Comparison of ENCODE assay signal across 2 cellular contexts in the genomic region with DNA sequence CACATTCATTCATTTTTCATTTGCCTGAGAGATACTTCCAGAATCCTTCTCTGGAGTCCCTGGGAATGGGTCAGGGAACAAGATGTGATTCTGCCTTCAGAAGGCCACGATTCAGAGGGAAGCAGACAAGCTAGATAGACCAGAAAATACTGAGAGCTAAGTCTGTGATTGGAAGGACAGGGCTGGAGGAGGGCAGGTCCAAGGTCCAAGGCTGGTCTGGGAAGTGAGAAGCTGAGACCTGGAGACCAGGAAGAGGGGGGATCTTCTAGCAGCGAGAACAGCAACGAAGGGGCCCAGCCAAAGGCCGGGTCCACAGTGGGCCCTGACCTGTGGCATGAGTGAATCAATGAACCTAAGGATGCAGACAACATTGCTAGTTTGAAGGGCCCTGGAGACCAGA.
A peak's percentile ranks its signal among the peaks of the same experiment; 100 is the strongest.
TF ChIP-seq lines count a peak whose summit lies in the region.

No MANE protein-coding gene starts in this region.

TF ChIP-seq in HCT116, 20 proteins besides CTCF, POLR2A, EP300 and RAD21:
- TF ChIP-seq, protein P1, sequence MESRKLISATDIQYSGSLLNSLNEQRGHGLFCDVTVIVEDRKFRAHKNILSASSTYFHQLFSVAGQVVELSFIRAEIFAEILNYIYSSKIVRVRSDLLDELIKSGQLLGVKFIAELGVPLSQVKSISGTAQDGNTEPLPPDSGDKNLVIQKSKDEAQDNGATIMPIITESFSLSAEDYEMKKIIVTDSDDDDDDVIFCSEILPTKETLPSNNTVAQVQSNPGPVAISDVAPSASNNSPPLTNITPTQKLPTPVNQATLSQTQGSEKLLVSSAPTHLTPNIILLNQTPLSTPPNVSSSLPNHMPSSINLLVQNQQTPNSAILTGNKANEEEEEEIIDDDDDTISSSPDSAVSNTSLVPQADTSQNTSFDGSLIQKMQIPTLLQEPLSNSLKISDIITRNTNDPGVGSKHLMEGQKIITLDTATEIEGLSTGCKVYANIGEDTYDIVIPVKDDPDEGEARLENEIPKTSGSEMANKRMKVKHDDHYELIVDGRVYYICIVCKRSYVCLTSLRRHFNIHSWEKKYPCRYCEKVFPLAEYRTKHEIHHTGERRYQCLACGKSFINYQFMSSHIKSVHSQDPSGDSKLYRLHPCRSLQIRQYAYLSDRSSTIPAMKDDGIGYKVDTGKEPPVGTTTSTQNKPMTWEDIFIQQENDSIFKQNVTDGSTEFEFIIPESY (IDR thresholded peaks at IDR 0.05; ENCODE audit: extremely low read depth, insufficient replicate concordance, low read length) = no peak
- TF ChIP-seq SIN3A (IDR thresholded peaks at IDR 0.05; ENCODE audit: low read depth) = no peak
- no peak for TF ChIP-seq SRF (IDR thresholded peaks at IDR 0.05; ENCODE audit: low read depth)
- no peak for TF ChIP-seq SP1 (IDR thresholded peaks at IDR 0.05; ENCODE audit: low read depth)
- no peak for TF ChIP-seq CEBPB (IDR thresholded peaks at IDR 0.05; ENCODE audit: low read depth)
- no peak for TF ChIP-seq POLR2AphosphoS5 (IDR thresholded peaks at IDR 0.05; ENCODE audit: low read depth, low read length)
- TF ChIP-seq EZH2 (IDR thresholded peaks at IDR 0.05) = no peak
- TF ChIP-seq FOSL1 (IDR thresholded peaks at IDR 0.05; ENCODE audit: low read depth) = no peak
- no peak for TF ChIP-seq ZNF274 (IDR thresholded peaks at IDR 0.05; ENCODE audit: low read depth, low read length)
- TF ChIP-seq, protein P2, sequence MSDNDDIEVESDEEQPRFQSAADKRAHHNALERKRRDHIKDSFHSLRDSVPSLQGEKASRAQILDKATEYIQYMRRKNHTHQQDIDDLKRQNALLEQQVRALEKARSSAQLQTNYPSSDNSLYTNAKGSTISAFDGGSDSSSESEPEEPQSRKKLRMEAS (IDR thresholded peaks at IDR 0.05) = no peak
- no peak for TF ChIP-seq EGR1 (IDR thresholded peaks at IDR 0.05; ENCODE audit: low read depth)
TF ChIP-seq in HCT116: peak in this region for 0.

TF ChIP-seq in K562, 482 proteins besides CTCF, POLR2A, EP300 and RAD21:
- TF ChIP-seq NR2C2 (CRISPR knock-in tag; IDR thresholded peaks at IDR 0.05) (no peak), NR2C2 (tag; IDR thresholded peaks at IDR 0.05) (no peak), ZNF24 (IDR thresholded peaks at IDR 0.05) (no peak), SP1 (CRISPR knock-in tag; IDR thresholded peaks at IDR 0.05) (0 out of 2 replicates have a peak, but pooled peaks have one; percentile 5), MAZ (CRISPR knock-in tag; conservative IDR thresholded peaks at IDR 0.05 in 1 of 2, IDR thresholded peaks at IDR 0.05 in 1 of 2) (0 out of 4 replicates have a peak, but pooled peaks of 1 of the 2 experiments have one; percentile 8), ZNF695 (CRISPR knock-in tag; IDR thresholded peaks at IDR 0.05) (no peak), BRD9 (IDR thresholded peaks at IDR 0.05; ENCODE audit: low read depth, partially characterized antibody) (no peak), BHLHE40 (IDR thresholded peaks at IDR 0.05; ENCODE audit: low read length) (no peak), SNIP1 (IDR thresholded peaks at IDR 0.05; ENCODE audit: low read depth) (no peak), MED1 (CRISPR knock-in tag; IDR thresholded peaks at IDR 0.05; ENCODE audit: borderline replicate concordance) (no peak), PHF20 (IDR thresholded peaks at IDR 0.05; ENCODE audit: partially characterized antibody) (no peak), STAT5A (IDR thresholded peaks at IDR 0.05; ENCODE audit: borderline replicate concordance, low read length) (no peak), ATF7 (IDR thresholded peaks at IDR 0.05) (no peak)
- TF ChIP-seq, protein P3, sequence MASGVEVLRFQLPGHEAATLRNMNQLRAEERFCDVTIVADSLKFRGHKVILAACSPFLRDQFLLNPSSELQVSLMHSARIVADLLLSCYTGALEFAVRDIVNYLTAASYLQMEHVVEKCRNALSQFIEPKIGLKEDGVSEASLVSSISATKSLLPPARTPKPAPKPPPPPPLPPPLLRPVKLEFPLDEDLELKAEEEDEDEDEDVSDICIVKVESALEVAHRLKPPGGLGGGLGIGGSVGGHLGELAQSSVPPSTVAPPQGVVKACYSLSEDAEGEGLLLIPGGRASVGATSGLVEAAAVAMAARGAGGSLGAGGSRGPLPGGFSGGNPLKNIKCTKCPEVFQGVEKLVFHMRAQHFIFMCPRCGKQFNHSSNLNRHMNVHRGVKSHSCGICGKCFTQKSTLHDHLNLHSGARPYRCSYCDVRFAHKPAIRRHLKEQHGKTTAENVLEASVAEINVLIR (CRISPR knock-in tag; IDR thresholded peaks at IDR 0.05) = no peak
- TF ChIP-seq, protein P4, sequence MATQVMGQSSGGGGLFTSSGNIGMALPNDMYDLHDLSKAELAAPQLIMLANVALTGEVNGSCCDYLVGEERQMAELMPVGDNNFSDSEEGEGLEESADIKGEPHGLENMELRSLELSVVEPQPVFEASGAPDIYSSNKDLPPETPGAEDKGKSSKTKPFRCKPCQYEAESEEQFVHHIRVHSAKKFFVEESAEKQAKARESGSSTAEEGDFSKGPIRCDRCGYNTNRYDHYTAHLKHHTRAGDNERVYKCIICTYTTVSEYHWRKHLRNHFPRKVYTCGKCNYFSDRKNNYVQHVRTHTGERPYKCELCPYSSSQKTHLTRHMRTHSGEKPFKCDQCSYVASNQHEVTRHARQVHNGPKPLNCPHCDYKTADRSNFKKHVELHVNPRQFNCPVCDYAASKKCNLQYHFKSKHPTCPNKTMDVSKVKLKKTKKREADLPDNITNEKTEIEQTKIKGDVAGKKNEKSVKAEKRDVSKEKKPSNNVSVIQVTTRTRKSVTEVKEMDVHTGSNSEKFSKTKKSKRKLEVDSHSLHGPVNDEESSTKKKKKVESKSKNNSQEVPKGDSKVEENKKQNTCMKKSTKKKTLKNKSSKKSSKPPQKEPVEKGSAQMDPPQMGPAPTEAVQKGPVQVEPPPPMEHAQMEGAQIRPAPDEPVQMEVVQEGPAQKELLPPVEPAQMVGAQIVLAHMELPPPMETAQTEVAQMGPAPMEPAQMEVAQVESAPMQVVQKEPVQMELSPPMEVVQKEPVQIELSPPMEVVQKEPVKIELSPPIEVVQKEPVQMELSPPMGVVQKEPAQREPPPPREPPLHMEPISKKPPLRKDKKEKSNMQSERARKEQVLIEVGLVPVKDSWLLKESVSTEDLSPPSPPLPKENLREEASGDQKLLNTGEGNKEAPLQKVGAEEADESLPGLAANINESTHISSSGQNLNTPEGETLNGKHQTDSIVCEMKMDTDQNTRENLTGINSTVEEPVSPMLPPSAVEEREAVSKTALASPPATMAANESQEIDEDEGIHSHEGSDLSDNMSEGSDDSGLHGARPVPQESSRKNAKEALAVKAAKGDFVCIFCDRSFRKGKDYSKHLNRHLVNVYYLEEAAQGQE (CRISPR knock-in tag; IDR thresholded peaks at IDR 0.05; ENCODE audit: low read depth) = no peak
- TF ChIP-seq, protein P5, sequence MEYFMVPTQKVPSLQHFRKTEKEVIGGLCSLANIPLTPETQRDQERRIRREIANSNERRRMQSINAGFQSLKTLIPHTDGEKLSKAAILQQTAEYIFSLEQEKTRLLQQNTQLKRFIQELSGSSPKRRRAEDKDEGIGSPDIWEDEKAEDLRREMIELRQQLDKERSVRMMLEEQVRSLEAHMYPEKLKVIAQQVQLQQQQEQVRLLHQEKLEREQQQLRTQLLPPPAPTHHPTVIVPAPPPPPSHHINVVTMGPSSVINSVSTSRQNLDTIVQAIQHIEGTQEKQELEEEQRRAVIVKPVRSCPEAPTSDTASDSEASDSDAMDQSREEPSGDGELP (CRISPR knock-in tag; IDR thresholded peaks at IDR 0.05; ENCODE audit: borderline replicate concordance) = no peak
- TF ChIP-seq, protein P6, sequence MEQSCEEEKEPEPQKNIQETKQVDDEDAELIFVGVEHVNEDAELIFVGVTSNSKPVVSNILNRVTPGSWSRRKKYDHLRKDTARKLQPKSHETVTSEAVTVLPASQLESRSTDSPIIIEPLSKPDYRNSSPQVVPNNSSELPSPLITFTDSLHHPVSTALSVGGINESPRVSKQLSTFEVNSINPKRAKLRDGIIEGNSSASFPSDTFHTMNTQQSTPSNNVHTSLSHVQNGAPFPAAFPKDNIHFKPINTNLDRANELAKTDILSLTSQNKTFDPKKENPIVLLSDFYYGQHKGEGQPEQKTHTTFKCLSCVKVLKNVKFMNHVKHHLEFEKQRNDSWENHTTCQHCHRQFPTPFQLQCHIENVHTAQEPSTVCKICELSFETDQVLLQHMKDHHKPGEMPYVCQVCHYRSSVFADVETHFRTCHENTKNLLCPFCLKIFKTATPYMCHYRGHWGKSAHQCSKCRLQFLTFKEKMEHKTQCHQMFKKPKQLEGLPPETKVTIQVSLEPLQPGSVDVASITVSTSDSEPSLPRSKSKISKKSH (CRISPR knock-in tag; IDR thresholded peaks at IDR 0.05) = no peak
- TF ChIP-seq, protein P7, sequence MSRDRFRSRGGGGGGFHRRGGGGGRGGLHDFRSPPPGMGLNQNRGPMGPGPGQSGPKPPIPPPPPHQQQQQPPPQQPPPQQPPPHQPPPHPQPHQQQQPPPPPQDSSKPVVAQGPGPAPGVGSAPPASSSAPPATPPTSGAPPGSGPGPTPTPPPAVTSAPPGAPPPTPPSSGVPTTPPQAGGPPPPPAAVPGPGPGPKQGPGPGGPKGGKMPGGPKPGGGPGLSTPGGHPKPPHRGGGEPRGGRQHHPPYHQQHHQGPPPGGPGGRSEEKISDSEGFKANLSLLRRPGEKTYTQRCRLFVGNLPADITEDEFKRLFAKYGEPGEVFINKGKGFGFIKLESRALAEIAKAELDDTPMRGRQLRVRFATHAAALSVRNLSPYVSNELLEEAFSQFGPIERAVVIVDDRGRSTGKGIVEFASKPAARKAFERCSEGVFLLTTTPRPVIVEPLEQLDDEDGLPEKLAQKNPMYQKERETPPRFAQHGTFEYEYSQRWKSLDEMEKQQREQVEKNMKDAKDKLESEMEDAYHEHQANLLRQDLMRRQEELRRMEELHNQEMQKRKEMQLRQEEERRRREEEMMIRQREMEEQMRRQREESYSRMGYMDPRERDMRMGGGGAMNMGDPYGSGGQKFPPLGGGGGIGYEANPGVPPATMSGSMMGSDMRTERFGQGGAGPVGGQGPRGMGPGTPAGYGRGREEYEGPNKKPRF (IDR thresholded peaks at IDR 0.05; ENCODE audit: low read depth, low read length) = no peak
- TF ChIP-seq, protein P8, sequence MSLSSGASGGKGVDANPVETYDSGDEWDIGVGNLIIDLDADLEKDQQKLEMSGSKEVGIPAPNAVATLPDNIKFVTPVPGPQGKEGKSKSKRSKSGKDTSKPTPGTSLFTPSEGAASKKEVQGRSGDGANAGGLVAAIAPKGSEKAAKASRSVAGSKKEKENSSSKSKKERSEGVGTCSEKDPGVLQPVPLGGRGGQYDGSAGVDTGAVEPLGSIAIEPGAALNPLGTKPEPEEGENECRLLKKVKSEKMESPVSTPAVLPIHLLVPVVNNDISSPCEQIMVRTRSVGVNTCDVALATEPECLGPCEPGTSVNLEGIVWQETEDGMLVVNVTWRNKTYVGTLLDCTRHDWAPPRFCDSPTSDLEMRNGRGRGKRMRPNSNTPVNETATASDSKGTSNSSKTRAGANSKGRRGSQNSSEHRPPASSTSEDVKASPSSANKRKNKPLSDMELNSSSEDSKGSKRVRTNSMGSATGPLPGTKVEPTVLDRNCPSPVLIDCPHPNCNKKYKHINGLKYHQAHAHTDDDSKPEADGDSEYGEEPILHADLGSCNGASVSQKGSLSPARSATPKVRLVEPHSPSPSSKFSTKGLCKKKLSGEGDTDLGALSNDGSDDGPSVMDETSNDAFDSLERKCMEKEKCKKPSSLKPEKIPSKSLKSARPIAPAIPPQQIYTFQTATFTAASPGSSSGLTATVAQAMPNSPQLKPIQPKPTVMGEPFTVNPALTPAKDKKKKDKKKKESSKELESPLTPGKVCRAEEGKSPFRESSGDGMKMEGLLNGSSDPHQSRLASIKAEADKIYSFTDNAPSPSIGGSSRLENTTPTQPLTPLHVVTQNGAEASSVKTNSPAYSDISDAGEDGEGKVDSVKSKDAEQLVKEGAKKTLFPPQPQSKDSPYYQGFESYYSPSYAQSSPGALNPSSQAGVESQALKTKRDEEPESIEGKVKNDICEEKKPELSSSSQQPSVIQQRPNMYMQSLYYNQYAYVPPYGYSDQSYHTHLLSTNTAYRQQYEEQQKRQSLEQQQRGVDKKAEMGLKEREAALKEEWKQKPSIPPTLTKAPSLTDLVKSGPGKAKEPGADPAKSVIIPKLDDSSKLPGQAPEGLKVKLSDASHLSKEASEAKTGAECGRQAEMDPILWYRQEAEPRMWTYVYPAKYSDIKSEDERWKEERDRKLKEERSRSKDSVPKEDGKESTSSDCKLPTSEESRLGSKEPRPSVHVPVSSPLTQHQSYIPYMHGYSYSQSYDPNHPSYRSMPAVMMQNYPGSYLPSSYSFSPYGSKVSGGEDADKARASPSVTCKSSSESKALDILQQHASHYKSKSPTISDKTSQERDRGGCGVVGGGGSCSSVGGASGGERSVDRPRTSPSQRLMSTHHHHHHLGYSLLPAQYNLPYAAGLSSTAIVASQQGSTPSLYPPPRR (CRISPR knock-in tag; IDR thresholded peaks at IDR 0.05; ENCODE audit: borderline replicate concordance) = peak; percentile 65; the same call in 1 of the 2 replicates
- TF ChIP-seq, protein P9, sequence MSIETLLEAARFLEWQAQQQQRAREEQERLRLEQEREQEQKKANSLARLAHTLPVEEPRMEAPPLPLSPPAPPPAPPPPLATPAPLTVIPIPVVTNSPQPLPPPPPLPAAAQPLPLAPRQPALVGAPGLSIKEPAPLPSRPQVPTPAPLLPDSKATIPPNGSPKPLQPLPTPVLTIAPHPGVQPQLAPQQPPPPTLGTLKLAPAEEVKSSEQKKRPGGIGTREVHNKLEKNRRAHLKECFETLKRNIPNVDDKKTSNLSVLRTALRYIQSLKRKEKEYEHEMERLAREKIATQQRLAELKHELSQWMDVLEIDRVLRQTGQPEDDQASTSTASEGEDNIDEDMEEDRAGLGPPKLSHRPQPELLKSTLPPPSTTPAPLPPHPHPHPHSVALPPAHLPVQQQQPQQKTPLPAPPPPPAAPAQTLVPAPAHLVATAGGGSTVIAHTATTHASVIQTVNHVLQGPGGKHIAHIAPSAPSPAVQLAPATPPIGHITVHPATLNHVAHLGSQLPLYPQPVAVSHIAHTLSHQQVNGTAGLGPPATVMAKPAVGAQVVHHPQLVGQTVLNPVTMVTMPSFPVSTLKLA (conservative IDR thresholded peaks at IDR 0.05) = no peak
